ENCODE assay signal across 8 cellular contexts in the genomic region with DNA sequence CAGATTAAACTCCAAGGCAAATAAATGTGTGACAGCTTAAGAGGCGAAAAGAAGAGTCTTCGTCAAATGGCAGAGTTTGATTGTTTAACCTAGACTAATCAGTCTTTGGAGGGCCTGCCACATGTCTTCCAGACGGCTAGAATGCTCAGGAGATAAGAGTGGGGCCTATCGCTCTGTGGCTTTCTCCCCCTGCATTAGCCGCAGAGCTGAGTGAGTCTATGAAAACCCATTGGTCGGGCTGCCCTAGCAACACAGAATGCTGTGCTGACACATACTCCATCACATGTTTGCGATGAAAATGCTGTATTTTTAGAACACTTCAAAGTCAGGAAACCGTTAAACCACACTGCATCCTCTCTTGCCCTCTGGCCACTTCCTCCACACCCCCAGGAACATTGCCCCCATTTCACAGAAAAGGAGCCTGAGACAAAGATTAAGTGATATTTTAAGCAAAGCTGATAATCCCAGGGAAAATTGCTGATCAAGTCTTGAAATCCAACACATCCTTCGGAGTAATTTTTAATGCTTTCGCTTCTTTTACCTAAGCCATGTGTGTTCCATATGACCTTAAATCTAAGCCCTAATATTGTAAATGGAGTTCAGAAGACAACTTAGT.
A peak's percentile ranks its signal among the peaks of the same experiment; 100 is the strongest.
DNase-seq lines count a peak whose midpoint lies in the region; ATAC-seq and TF ChIP-seq lines count a peak whose summit lies in the region.

No MANE protein-coding gene starts in this region.

- H3K9me3 ChIP-seq in MM.1S (replicated peaks; ENCODE audit: insufficient read depth, low read length), result no peaks in the 10 kb centered on the region

- peaks cover 95% of the 10 kb centered on the region for H3K79me2 ChIP-seq in MM.1S (ENCODE audit: low read length)

- TF ChIP-seq CTCF in MM.1S (IDR thresholded peaks at IDR 0.05; ENCODE audit: low read length) (no peak), foreskin fibroblast (IDR thresholded peaks at IDR 0.05; ENCODE audit: low read depth, low read length) (no peak)

- H2AFZ ChIP-seq in MM.1S (ENCODE audit: low read length), result no peak overlapping the region

- H3K4me3 ChIP-seq in MM.1S (ENCODE audit: low read length), result peak overlapping the region; percentile 46
- H3K4me3 ChIP-seq in foreskin fibroblast (ENCODE audit: low read depth in 1 of 2, low read length in 2 of 2), result no peak overlapping the region

- H3K27me3 ChIP-seq in MM.1S (replicated peaks; ENCODE audit: insufficient read depth, low read length), result no peaks in the 10 kb centered on the region

- H3K4me2 ChIP-seq in MM.1S (ENCODE audit: low read depth, low read length), result peak overlapping the region; percentile 90

- peaks cover 78% of the 10 kb centered on the region for H3F3A ChIP-seq in MM.1S (ENCODE audit: insufficient read depth, low read length)

- peaks cover 75% of the 10 kb centered on the region for H3K4me1 ChIP-seq in MM.1S (ENCODE audit: low read length)

- peak; percentile 85 for ATAC-seq in GM21723 (IDR thresholded peaks at IDR 0.05; ENCODE audit: unreplicated experiment)

- no peaks in the 10 kb centered on the region for H4K20me1 ChIP-seq in MM.1S (ENCODE audit: insufficient read depth, low read length)

- peak overlapping the region; percentile 99 for H3K27ac ChIP-seq in MM.1S (ENCODE audit: low read length)

- no peaks in the 10 kb centered on the region for H3K9me2 ChIP-seq in MM.1S (replicated peaks; ENCODE audit: insufficient read depth, low read length)

- H3K9ac ChIP-seq in MM.1S (ENCODE audit: low read length), result peak overlapping the region; percentile 98

- H3K36me3 ChIP-seq in MM.1S (replicated peaks; ENCODE audit: insufficient read depth, low read length), result peaks cover 29% of the 10 kb centered on the region

- DNase-seq in GDM1 (lab: John Stamatoyannopoulos, UW), result peak; percentile 94
- DNase-seq in MM.1S, result peak; percentile 98
- DNase-seq in activated CD8-positive, alpha-beta memory T cell treated with anti-CD3 and anti-CD28 coated beads for 4 hours (ENCODE audit: low read depth in 2 of 2), result peak; percentile 64 to 85
- peak; percentile 78 to 82 for DNase-seq in foreskin fibroblast
- peak in 3 of 4 experiments; percentile 47 to 68 (median 68) for DNase-seq in stimulated activated CD4-positive, alpha-beta T cell treated with anti-CD3 and anti-CD28 coated beads, Interleukin-1b, Interleukin-23, amount 100 ng/mL, for 24 hours (ENCODE audit: low read depth in 4 of 4, low spot score in 1 of 4)
- DNase-seq in NCI-H748 (lab: John Stamatoyannopoulos, UW; ENCODE audit: unreplicated experiment), result no peak
- no peak for DNase-seq in SW480 (ENCODE audit: low spot score)

Comparison
In these comparisons a context has a peak if more than half of its experiments do, and no peak if none do; other contexts are left out.
1. DNase-seq: peak in GDM1 (single experiment), MM.1S (single experiment), activated CD8-positive, alpha-beta memory T cell treated with anti-CD3 and anti-CD28 coated beads for 4 hours (2 of 2), foreskin fibroblast (2 of 2) and stimulated activated CD4-positive, alpha-beta T cell treated with anti-CD3 and anti-CD28 coated beads, Interleukin-1b, Interleukin-23, amount 100 ng/mL, for 24 hours (3 of 4); none in NCI-H748 (single experiment) and SW480 (single experiment).